Comparison of ENCODE assay signal across 8 cellular contexts in the genomic region with DNA sequence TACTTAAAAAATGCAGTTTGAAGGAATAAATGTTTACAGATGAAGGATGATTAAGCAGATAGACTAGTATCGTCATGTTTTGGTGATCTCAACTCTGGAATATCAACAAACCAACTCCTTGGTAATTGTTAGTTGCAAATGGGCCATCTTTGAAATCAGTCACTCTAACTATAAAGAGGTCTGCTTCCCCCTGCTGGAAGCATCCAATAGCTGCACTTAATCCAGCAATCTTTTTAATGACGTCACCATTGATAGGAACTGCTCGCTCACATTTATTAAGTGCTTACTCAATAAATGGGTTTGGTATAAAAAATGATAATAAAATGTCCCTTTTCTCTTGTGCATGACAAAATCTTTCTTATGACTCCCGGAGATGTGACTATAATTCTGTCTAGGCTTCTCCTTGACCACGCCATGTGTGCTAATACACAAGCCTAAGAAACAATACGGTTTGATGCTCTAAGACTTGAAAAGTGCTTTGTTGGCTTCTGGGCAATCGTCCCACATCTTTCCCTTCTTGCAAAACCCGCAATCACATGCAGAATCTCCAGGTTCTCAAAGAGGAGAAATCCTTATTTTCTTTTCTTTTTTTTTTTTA.
DNase-seq lines count a peak whose midpoint lies in the region; ATAC-seq and TF ChIP-seq lines count a peak whose summit lies in the region.

No MANE protein-coding gene starts in this region.

- no peak for TF ChIP-seq POLR2A in transverse colon (IDR thresholded peaks at IDR 0.05)

- DNase-seq in NCI-H2029 (lab: John Stamatoyannopoulos, UW), result peak; percentile 71
- peak; percentile 15 for DNase-seq in iPS DF 19.7 (ENCODE audit: low read depth, low spot score)
- DNase-seq in transverse colon, result peak; percentile 9
- no peak for DNase-seq in cortex of kidney (lab: John Stamatoyannopoulos, UW)

- 39 to 42% methylated on average over 7 to 8 of the region's 8 CpGs for WGBS in transverse colon (ENCODE audit: low coverage in 1 of 2), 2 donors

- in situ Hi-C loops in transverse colon (cut with MboI; ENCODE audit: low pct_ligation_motif_present in 1 of 4, low pct_unique_long_range_greater_than_20kb in 1 of 4, low sequenced_read_pairs in 3 of 4), result no loop called here

- H3K4me1 ChIP-seq in transverse colon, result no peaks in the 10 kb centered on the region

- H3K27me3 ChIP-seq in transverse colon, result no peaks in the 10 kb centered on the region

- intact Hi-C loops in transverse colon (cut with DNase I; ENCODE audit: low total_unique reads), result no loop called here

- ATAC-seq in GM18519 (IDR thresholded peaks at IDR 0.05; ENCODE audit: low FRiP score, unreplicated experiment) (peak; percentile 92), HG02973 (IDR thresholded peaks at IDR 0.05; ENCODE audit: unreplicated experiment) (peak; percentile 83)

- no peak for TF ChIP-seq EP300 in transverse colon (IDR thresholded peaks at IDR 0.05; ENCODE audit: low read depth)

- no peaks in the 10 kb centered on the region for H3K9me3 ChIP-seq in transverse colon

- TF ChIP-seq CTCF in C4-2B (conservative IDR thresholded peaks at IDR 0.05) (peak; percentile 80), VCaP (conservative IDR thresholded peaks at IDR 0.05) (peak; percentile 91), transverse colon (IDR thresholded peaks at IDR 0.05) (peak in 4 of 5 experiments; percentile 53 to 74 (median 68))

- no peak overlapping the region for H3K4me3 ChIP-seq in transverse colon

- H3K36me3 ChIP-seq in transverse colon, result no peaks in the 10 kb centered on the region

- H3K27ac ChIP-seq in C4-2B, result no peak overlapping the region
- H3K27ac ChIP-seq in VCaP, result no peak overlapping the region
- no peak overlapping the region for H3K27ac ChIP-seq in transverse colon
